14 cellular contexts compared by ENCODE assay signal in the genomic region with DNA sequence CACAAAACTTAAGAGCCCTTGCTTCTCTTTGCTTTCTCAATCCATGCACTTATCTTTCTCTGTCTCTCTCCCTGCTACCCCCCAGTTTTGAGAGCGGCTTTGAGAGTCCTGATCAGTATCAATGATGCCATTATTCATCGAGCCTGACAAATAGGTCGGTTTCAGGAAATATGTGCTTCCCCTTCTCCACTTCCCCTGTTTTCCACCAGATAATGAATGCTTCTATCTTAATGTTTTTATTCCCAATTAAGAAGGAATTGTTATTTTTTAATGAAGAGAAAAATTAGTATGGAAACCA.
DNase-seq lines count a peak whose midpoint lies in the region; TF ChIP-seq lines count a peak whose summit lies in the region.
"Had no signal": no experiment of that assay in that cellular context is flagged by ENCODE, and none has a peak within 500 bp of the region (broad histone marks: within the 10 kb centered on the region; RNA-seq: fewer than 3 reads in every experiment).

No MANE protein-coding gene starts in this region.

- H3K27me3 ChIP-seq in adrenal gland (no peaks in the 10 kb centered on the region), smooth muscle cell (ENCODE audit: low read depth) (no peaks in the 10 kb centered on the region)
- H3K27me3 ChIP-seq: testis had no signal

- H4K20me1 ChIP-seq in smooth muscle cell (ENCODE audit: low read depth): no peaks in the 10 kb centered on the region

- TF ChIP-seq POLR2A in adrenal gland (IDR thresholded peaks at IDR 0.05): no peak

- WGBS in adrenal gland, 4 donors: 48 to 59% (median 51%) methylated on average over 3 of the region's 3 CpGs
- 47% methylated on average over 3 of the region's 3 CpGs for WGBS in smooth muscle cell (ENCODE audit: low lambda C conversion rate)

- H3K27ac ChIP-seq in adrenal gland (peak overlapping the region in 3 of 5 donors; percentile 79 to 84 (median 83)), smooth muscle cell (ENCODE audit: low read depth) (peak overlapping the region; percentile 72)
- H3K27ac ChIP-seq: testis had no signal

- peak overlapping the region; percentile 5 for H3K27ac Mint-ChIP-seq in glutamatergic neuron (ENCODE audit: unreplicated experiment)
- H3K27ac Mint-ChIP-seq: activated CD8-positive, alpha-beta T cell treated with anti-CD3 and anti-CD28 coated beads for 36 hours; activated naive CD8-positive, alpha-beta T cell treated with anti-CD3 and anti-CD28 coated beads, Interleukin-2, amount 10 ng/mL, durations not matched to agents 7 days and 5 days; activated T-cell treated with anti-CD3 and anti-CD28 coated beads, Interleukin-2, amount 50 U/mL, for 72 hours had no signal

- no peaks in the 10 kb centered on the region for H3K36me3 ChIP-seq in adrenal gland (replicated peaks in 1 of 2)
- H3K36me3 ChIP-seq in smooth muscle cell (ENCODE audit: low read depth): no peaks in the 10 kb centered on the region

- peak; percentile 62 for DNase-seq in OCI-M1 (lab: John Stamatoyannopoulos, UW)
- no peak for DNase-seq in adrenal gland
- no peak for DNase-seq in glutamatergic neuron
- no peak for DNase-seq in smooth muscle cell (lab: John Stamatoyannopoulos, UW; ENCODE audit: unreplicated experiment)
- no peak for DNase-seq in stimulated activated naive CD4-positive, alpha-beta T cell treated with Interleukin-2 at 50 U/mL for 16 hours (lab: John Stamatoyannopoulos, UW)
- no peak for DNase-seq in activated CD4-positive, CD25-positive, alpha-beta regulatory T cell (lab: John Stamatoyannopoulos, UW)
- DNase-seq in GM19240 (ENCODE audit: insufficient read length, low spot score): no peak
- DNase-seq in NCI-H1417 (lab: John Stamatoyannopoulos, UW): no peak
- DNase-seq: activated CD8-positive, alpha-beta T cell treated with anti-CD3 and anti-CD28 coated beads for 36 hours; activated naive CD8-positive, alpha-beta T cell treated with anti-CD3 and anti-CD28 coated beads, Interleukin-2, amount 10 ng/mL, durations not matched to agents 7 days and 5 days; activated T-cell treated with anti-CD3 and anti-CD28 coated beads, Interleukin-2, amount 50 U/mL, for 72 hours; NCI-H1436; NCI-H2227 treated with DMSO at 0.1 percent for 48 hours; testis had no signal

- H3K4me3 ChIP-seq in adrenal gland (no peak overlapping the region), smooth muscle cell (no peak overlapping the region)
- H3K4me3 ChIP-seq: testis had no signal

- TF ChIP-seq CTCF in adrenal gland (IDR thresholded peaks at IDR 0.05) (no peak), glutamatergic neuron (IDR thresholded peaks at IDR 0.05; ENCODE audit: partially characterized antibody, unreplicated experiment) (no peak), smooth muscle cell (IDR thresholded peaks at IDR 0.05; ENCODE audit: borderline replicate concordance, insufficient read depth, poor library complexity, severe bottlenecking) (no peak)

- H3K9ac ChIP-seq in smooth muscle cell (ENCODE audit: low read depth): peak overlapping the region; percentile 30

- H3K4me1 ChIP-seq in adrenal gland (replicated peaks in 1 of 2) (peaks cover 50 to 62% of the 10 kb centered on the region in 2 donors), smooth muscle cell (ENCODE audit: low read depth) (peaks cover 15% of the 10 kb centered on the region)

- H3K27me3 Mint-ChIP-seq in glutamatergic neuron (ENCODE audit: unreplicated experiment): peaks cover 4% of the 10 kb centered on the region

- no peak overlapping the region for H2AFZ ChIP-seq in smooth muscle cell (ENCODE audit: low read depth)

- H3K9me3 ChIP-seq in adrenal gland (replicated peaks in 1 of 3): no peaks in the 10 kb centered on the region
- H3K9me3 ChIP-seq in smooth muscle cell (replicated peaks; ENCODE audit: low read depth): no peaks in the 10 kb centered on the region
- H3K9me3 ChIP-seq: testis had no signal

- peaks cover 38% of the 10 kb centered on the region for H3K4me1 Mint-ChIP-seq in glutamatergic neuron (ENCODE audit: low read depth, unreplicated experiment)
- H3K4me1 Mint-ChIP-seq: activated naive CD8-positive, alpha-beta T cell treated with anti-CD3 and anti-CD28 coated beads, Interleukin-2, amount 10 ng/mL, durations not matched to agents 7 days and 5 days had no signal

- H3F3A ChIP-seq in smooth muscle cell (ENCODE audit: low read depth): peaks cover 31% of the 10 kb centered on the region

- H3K4me2 ChIP-seq in smooth muscle cell: peak overlapping the region; percentile 22

- H3K36me3 Mint-ChIP-seq in glutamatergic neuron (ENCODE audit: unreplicated experiment): peaks cover 1% of the 10 kb centered on the region
- H3K36me3 Mint-ChIP-seq: activated naive CD8-positive, alpha-beta T cell treated with anti-CD3 and anti-CD28 coated beads, Interleukin-2, amount 10 ng/mL, durations not matched to agents 7 days and 5 days had no signal

- H3K79me2 ChIP-seq in smooth muscle cell (ENCODE audit: low read depth): peaks cover 6% of the 10 kb centered on the region

- H3K9me3 Mint-ChIP-seq in glutamatergic neuron (ENCODE audit: unreplicated experiment): peaks cover 5% of the 10 kb centered on the region
- H3K9me3 Mint-ChIP-seq: activated CD8-positive, alpha-beta T cell treated with anti-CD3 and anti-CD28 coated beads for 36 hours; activated naive CD8-positive, alpha-beta T cell treated with anti-CD3 and anti-CD28 coated beads, Interleukin-2, amount 10 ng/mL, durations not matched to agents 7 days and 5 days; activated T-cell treated with anti-CD3 and anti-CD28 coated beads, Interleukin-2, amount 50 U/mL, for 72 hours had no signal

- intact Hi-C loops in adrenal gland (cut with DNase I): no loop called here

- no peak overlapping the region for H3K4me3 Mint-ChIP-seq in glutamatergic neuron (ENCODE audit: unreplicated experiment)
- H3K4me3 Mint-ChIP-seq: activated CD8-positive, alpha-beta T cell treated with anti-CD3 and anti-CD28 coated beads for 36 hours; activated naive CD8-positive, alpha-beta T cell treated with anti-CD3 and anti-CD28 coated beads, Interleukin-2, amount 10 ng/mL, durations not matched to agents 7 days and 5 days; activated T-cell treated with anti-CD3 and anti-CD28 coated beads, Interleukin-2, amount 50 U/mL, for 72 hours had no signal
